2 cellular contexts compared by ENCODE assay signal in genomic region chr7:7568553-7568952, GRCh38.
TF ChIP-seq lines count a peak whose summit lies in the region.

No MANE protein-coding gene starts in this region.

TF ChIP-seq in GM12878, 131 proteins besides CTCF, POLR2A, EP300 and RAD21:
- TF ChIP-seq STAT3 (IDR thresholded peaks at IDR 0.05; ENCODE audit: low read depth, low read length) = 0 out of 2 replicates have a peak, but pooled peaks have one; percentile 53
- no peak for TF ChIP-seq BCLAF1 (IDR thresholded peaks at IDR 0.05)
- TF ChIP-seq ATF3 (IDR thresholded peaks at IDR 0.05; ENCODE audit: borderline replicate concordance, extremely low read depth, low read depth, low read length) = no peak
- no peak for TF ChIP-seq TAF1 (IDR thresholded peaks at IDR 0.05; ENCODE audit: borderline replicate concordance, low read depth, low read length)
- TF ChIP-seq RB1 (IDR thresholded peaks at IDR 0.05; ENCODE audit: borderline replicate concordance) = no peak
TF ChIP-seq in GM12878: peak in this region for 1.

TF ChIP-seq in GM12891, 5 proteins besides CTCF, POLR2A, EP300 and RAD21 (continued from another document):
- TF ChIP-seq POU2F2 (IDR thresholded peaks at IDR 0.05; ENCODE audit: low read depth, low read length) (no peak), PAX5 (IDR thresholded peaks at IDR 0.05; ENCODE audit: insufficient read depth, low read length, severe bottlenecking) (no peak), TAF1 (IDR thresholded peaks at IDR 0.05; ENCODE audit: low read depth, low read length) (no peak)
